9 cellular contexts compared by ENCODE assay signal in the genomic region with DNA sequence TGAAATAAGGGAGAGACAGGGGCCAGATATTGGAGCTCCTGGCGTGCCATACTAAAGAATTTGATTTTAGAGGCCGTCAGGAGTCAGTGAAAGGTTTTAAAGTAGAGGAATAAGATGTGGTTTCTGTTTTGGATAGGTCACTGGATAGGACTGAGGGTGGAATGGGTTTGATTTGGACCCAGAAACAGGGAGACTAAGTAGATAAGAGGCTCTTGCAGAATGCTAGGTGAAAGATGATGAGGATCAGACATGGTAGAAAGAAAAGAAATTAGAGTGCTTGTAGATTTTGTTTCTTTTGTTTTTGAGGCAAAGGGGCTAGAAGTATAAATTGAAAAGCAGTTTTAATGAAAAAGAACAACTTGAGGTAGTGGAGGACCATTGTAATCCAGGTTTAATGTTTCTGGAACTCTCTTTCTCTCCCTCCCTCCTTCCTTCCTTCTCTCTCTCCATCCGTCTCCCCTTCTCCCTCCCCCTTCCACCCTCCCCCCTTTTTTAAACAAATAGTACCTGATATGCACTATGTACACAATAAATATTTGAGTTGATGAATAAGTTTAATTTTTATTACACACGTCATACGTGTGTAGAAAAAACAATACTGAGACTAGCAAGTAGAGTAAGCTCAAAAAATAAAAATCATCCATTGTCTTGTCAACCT. TPM values are rescaled to one million over a fixed set of nuclear protein-coding genes. Genes with fewer than 3 reads are reported as not detected.
DNase-seq lines count a peak whose midpoint lies in the region; ATAC-seq, FAIRE-seq and TF ChIP-seq lines count a peak whose summit lies in the region.
"Had no signal": no experiment of that assay in that cellular context is flagged by ENCODE, and none has a peak within 500 bp of the region (broad histone marks: within the 10 kb centered on the region; RNA-seq: fewer than 3 reads in every experiment).

No MANE protein-coding gene starts in this region.

- FAIRE-seq in HepG2 (lab: Jason Lieb, UNC): no peak

- 7% methylated on average over 5 of the region's 5 CpGs for WGBS in HepG2 (ENCODE audit: low lambda C conversion rate)
- 26 to 28% methylated on average over 5 of the region's 5 CpGs for WGBS in thyroid gland, 2 donors

- no peak for TF ChIP-seq RAD21 in HepG2 (CRISPR knock-in tag; IDR thresholded peaks at IDR 0.05)

- H3K27me3 ChIP-seq in HepG2 (ENCODE audit: control insufficient read depth in 1 of 2, insufficient read depth in 2 of 2, low read length in 2 of 2) (no peaks in the 10 kb centered on the region; a peak in 1 of 5 replicates), thyroid gland (no peaks in the 10 kb centered on the region)

- H3K9me3 ChIP-seq in HepG2 (ENCODE audit: low read length) (no peaks in the 10 kb centered on the region), thyroid gland (no peaks in the 10 kb centered on the region)

- H3K36me3 Mint-ChIP-seq in activated T-cell treated with anti-CD3 and anti-CD28 coated beads, Interleukin-2, amount 50 U/mL, for 24 hours (ENCODE audit: low read depth): peaks cover 74% of the 10 kb centered on the region
- peaks cover 46% of the 10 kb centered on the region for H3K36me3 Mint-ChIP-seq in activated naive CD8-positive, alpha-beta T cell treated with anti-CD3 and anti-CD28 coated beads, Interleukin-2, amount 50 U/mL, for 24 hours (ENCODE audit: low read depth)

- CTCF ChIA-PET in HepG2 (lab: Yijun Ruan, JAX; ENCODE audit: low intra/inter-chr PET ratio, low total read pairs): interaction anchor here (2.2 kb wide), 1 partner anchor 31 kb away, joined by 5 read pairs; no protein-coding TSS in a partner anchor

- peak overlapping the region; percentile 94 for H3K27ac Mint-ChIP-seq in activated T-cell treated with anti-CD3 and anti-CD28 coated beads, Interleukin-2, amount 50 U/mL, for 24 hours
- peak overlapping the region; percentile 88 for H3K27ac Mint-ChIP-seq in activated naive CD8-positive, alpha-beta T cell treated with anti-CD3 and anti-CD28 coated beads, Interleukin-2, amount 50 U/mL, for 24 hours

- peak overlapping the region; percentile 96 for H3K9ac ChIP-seq in HepG2 (ENCODE audit: insufficient read depth, low read depth, low read length)

- H3K79me2 ChIP-seq in HepG2 (ENCODE audit: insufficient read depth, low read length): peaks cover 68% of the 10 kb centered on the region

- intact Hi-C loops in HepG2 (cut with micrococcal nuclease; ENCODE audit: unreplicated experiment): loop anchor here (5.0 kb wide), 1 partner anchor 33 kb away; a partner anchor contains a TSS
- intact Hi-C loops in thyroid gland (cut with DNase I): no loop called here

- TF ChIP-seq EP300 in HepG2 (IDR thresholded peaks at IDR 0.05; ENCODE audit: low read depth in 2 of 2, low read length in 2 of 2): peak in 1 of 2 experiments; percentile 52; a peak in 1 of 4 replicates
- no peak for TF ChIP-seq EP300 in HepG2 (CRISPR knock-in tag; IDR thresholded peaks at IDR 0.05; ENCODE audit: borderline replicate concordance)

- BruUV-seq in HepG2 (replicated peaks; lab: Mats Ljungman, UMichigan): no TSS peak

- H3K27me3 Mint-ChIP-seq in activated T-cell treated with anti-CD3 and anti-CD28 coated beads, Interleukin-2, amount 50 U/mL, for 24 hours: no peaks in the 10 kb centered on the region
- no peaks in the 10 kb centered on the region for H3K27me3 Mint-ChIP-seq in activated naive CD8-positive, alpha-beta T cell treated with anti-CD3 and anti-CD28 coated beads, Interleukin-2, amount 50 U/mL, for 24 hours

- H3K4me3 Mint-ChIP-seq in activated T-cell treated with anti-CD3 and anti-CD28 coated beads, Interleukin-2, amount 50 U/mL, for 24 hours: peak overlapping the region; percentile 89
- peak overlapping the region; percentile 91 for H3K4me3 Mint-ChIP-seq in activated naive CD8-positive, alpha-beta T cell treated with anti-CD3 and anti-CD28 coated beads, Interleukin-2, amount 50 U/mL, for 24 hours

- DNase-seq in activated T-cell treated with anti-CD3 and anti-CD28 coated beads, Interleukin-2, amount 50 U/mL, for 24 hours: no peak
- no peak for DNase-seq in activated T-cell treated with anti-CD3 and anti-CD28 coated beads, Interleukin-2, amount 50 U/mL, for 48 hours
- DNase-seq in activated naive CD8-positive, alpha-beta T cell treated with anti-CD3 and anti-CD28 coated beads, Interleukin-2, amount 50 U/mL, for 24 hours: no peak
- no peak for DNase-seq in HepG2 (ENCODE audit: low spot score)
- no peak for DNase-seq in thyroid gland
- no peak for DNase-seq in DMS 273 (lab: John Stamatoyannopoulos, UW; ENCODE audit: unreplicated experiment)
- DNase-seq in midbrain (lab: John Stamatoyannopoulos, UW): no peak
- DNase-seq in hepatic stellate cell (ENCODE audit: low spot score): no peak
- DNase-seq: DMS79 treated with DMSO at 0.1 percent for 48 hours had no signal

- H3K9me3 Mint-ChIP-seq in activated T-cell treated with anti-CD3 and anti-CD28 coated beads, Interleukin-2, amount 50 U/mL, for 24 hours: no peaks in the 10 kb centered on the region
- no peaks in the 10 kb centered on the region for H3K9me3 Mint-ChIP-seq in activated naive CD8-positive, alpha-beta T cell treated with anti-CD3 and anti-CD28 coated beads, Interleukin-2, amount 50 U/mL, for 24 hours

- H3K4me1 ChIP-seq in HepG2 (ENCODE audit: insufficient read depth, low read length) (peaks cover 66% of the 10 kb centered on the region), thyroid gland (peaks cover 40 to 58% of the 10 kb centered on the region in 2 donors)

- POLR2A ChIA-PET in HepG2 (lab: Yijun Ruan, JAX): interaction anchor here (0.9 to 5.7 kb wide), 9 partner anchors 10 to 35 kb away, joined by 3 to 71 read pairs (median 7); a partner anchor contains a TSS

- H2AFZ ChIP-seq in HepG2 (ENCODE audit: low read length): no peak overlapping the region

- TF ChIP-seq CTCF in HepG2 (CRISPR knock-in tag; IDR thresholded peaks at IDR 0.05) (no peak), thyroid gland (IDR thresholded peaks at IDR 0.05) (no peak)

- in situ Hi-C loops in HepG2 (cut with HindIII; ENCODE audit: extremely low pct_ligation_motif_present, low pct_unique_long_range_greater_than_20kb): no loop called here

- peaks cover 62% of the 10 kb centered on the region for H3K4me1 Mint-ChIP-seq in activated T-cell treated with anti-CD3 and anti-CD28 coated beads, Interleukin-2, amount 50 U/mL, for 24 hours (ENCODE audit: low read depth)
- peaks cover 63% of the 10 kb centered on the region for H3K4me1 Mint-ChIP-seq in activated naive CD8-positive, alpha-beta T cell treated with anti-CD3 and anti-CD28 coated beads, Interleukin-2, amount 50 U/mL, for 24 hours

- ATAC-seq in activated naive CD8-positive, alpha-beta T cell treated with anti-CD3 and anti-CD28 coated beads, Interleukin-2, amount 50 U/mL, for 24 hours: no peak
- no peak for ATAC-seq in HepG2

- H3K36me3 ChIP-seq in HepG2 (replicated peaks in 1 of 2; ENCODE audit: control insufficient read depth in 1 of 2, insufficient read depth in 2 of 2, low read length in 2 of 2) (no peaks in the 10 kb centered on the region; a peak in 2 of 5 replicates), thyroid gland (no peaks in the 10 kb centered on the region)

- peaks cover 48% of the 10 kb centered on the region for H4K20me1 ChIP-seq in HepG2 (ENCODE audit: insufficient read depth, low read length)

- H3K27ac ChIP-seq in HepG2 (ENCODE audit: extremely low read length, insufficient read depth, low read length) (peak overlapping the region; percentile 92), thyroid gland (peak overlapping the region in 2 of 3 donors; percentile 97 to 98)

- H3K4me3 ChIP-seq in HepG2 (replicated peaks in 1 of 3; ENCODE audit: insufficient read depth in 1 of 3, low read depth in 2 of 3, low read length in 3 of 3): peak overlapping the region; percentile 57 to 78 (median 71)
- peak overlapping the region in 2 of 3 donors; percentile 1 to 65 for H3K4me3 ChIP-seq in thyroid gland (replicated peaks in 1 of 3)

- TF ChIP-seq POLR2A in HepG2 (IDR thresholded peaks at IDR 0.05; ENCODE audit: insufficient read depth in 1 of 2, low read depth in 2 of 2, low read length in 2 of 2) (peak in 1 of 2 experiments; percentile 20; a peak in 1 of 4 replicates), thyroid gland (IDR thresholded peaks at IDR 0.05) (no peak)

- peak overlapping the region; percentile 72 for H3K4me2 ChIP-seq in HepG2 (ENCODE audit: low read depth, low read length)

RNA-seq across cellular contexts. Expression of a gene that starts 1.9 kb away (rescaled TPM):
- 299 and 369 TPM in 2 replicates for total RNA-seq in HepG2 (2016; rRNA removed; fragmentation: Illumina TruSeq; extraction: Trizol)
- 264 and 285 TPM in 2 replicates for total RNA-seq in HepG2 (2016; cell fraction: cytosol; rRNA removed; fragmentation: Illumina TruSeq; extraction: Trizol; ENCODE audit: low read depth)
- 309 and 377 TPM in 2 replicates for total RNA-seq in HepG2 (2016; cell fraction: insoluble cytoplasmic fraction; rRNA removed; fragmentation: Illumina TruSeq; extraction: Trizol)
- total RNA-seq in HepG2 (2016; cell fraction: membrane; rRNA removed; fragmentation: Illumina TruSeq; extraction: Trizol): 307 and 313 TPM in 2 replicates
- 175 and 186 TPM in 2 replicates for total RNA-seq in HepG2 (2016; cell fraction: nucleus; rRNA removed; fragmentation: Illumina TruSeq; extraction: Trizol)
- polyA plus RNA-seq in HepG2 (2011; rRNA removed): 179 and 216 TPM in 2 replicates
- polyA plus RNA-seq in HepG2 (2011; cell fraction: cytosol; rRNA removed): 94.3 and 126 TPM in 2 replicates
- polyA plus RNA-seq in HepG2 (2011; cell fraction: nucleus; rRNA removed): 54.4 and 62.6 TPM in 2 replicates
- 148 and 182 TPM in 2 replicates for polyA plus RNA-seq in HepG2 (2012)
- polyA plus RNA-seq in HepG2 (2016; cell fraction: cytosol; fragmentation: Illumina TruSeq; extraction: Trizol; ENCODE audit: low read depth): 325 and 381 TPM in 2 replicates
- polyA plus RNA-seq in HepG2 (2016; cell fraction: insoluble cytoplasmic fraction; fragmentation: Illumina TruSeq; extraction: Trizol; ENCODE audit: low read depth): 331 and 354 TPM in 2 replicates
- 233 and 259 TPM in 2 replicates for polyA plus RNA-seq in HepG2 (2016; cell fraction: membrane; fragmentation: Illumina TruSeq; extraction: Trizol; ENCODE audit: low read depth)
- 182 and 183 TPM in 2 replicates for polyA plus RNA-seq in HepG2 (2016; cell fraction: nucleus; fragmentation: Illumina TruSeq; extraction: Trizol; ENCODE audit: insufficient read depth, low read depth)
- 35.8 and 38.7 TPM in 2 replicates for polyA minus RNA-seq in HepG2 (2011; rRNA and poly(A)+ RNA removed; ENCODE audit: low replicate concordance)
- polyA minus RNA-seq in HepG2 (2011; cell fraction: cytosol; rRNA and poly(A)+ RNA removed): 26.0 and 35.7 TPM in 2 replicates
- polyA minus RNA-seq in HepG2 (2011; cell fraction: nucleus; rRNA and poly(A)+ RNA removed): 279 and 305 TPM in 2 replicates
- 100 to 1,000 TPM; 103 to 114 (median 108) TPM for total RNA-seq in thyroid gland

RNA-seq across cellular contexts. Expression of a gene that starts 32.2 kb away (rescaled TPM):
- total RNA-seq in HepG2 (2016; rRNA removed; fragmentation: Illumina TruSeq; extraction: Trizol) (16.8 and 23.2 TPM in 2 replicates), thyroid gland (100 to 1,000 TPM in 2 of 4 donors, 10 to 100 TPM in 2; 74.6 to 155 (median 109) TPM)
- total RNA-seq in HepG2 (2016; cell fraction: cytosol; rRNA removed; fragmentation: Illumina TruSeq; extraction: Trizol; ENCODE audit: low read depth): 185 and 208 TPM in 2 replicates
- total RNA-seq in HepG2 (2016; cell fraction: insoluble cytoplasmic fraction; rRNA removed; fragmentation: Illumina TruSeq; extraction: Trizol): 13.8 and 24.0 TPM in 2 replicates
- 82.6 and 97.9 TPM in 2 replicates for total RNA-seq in HepG2 (2016; cell fraction: membrane; rRNA removed; fragmentation: Illumina TruSeq; extraction: Trizol)
- total RNA-seq in HepG2 (2016; cell fraction: nucleus; rRNA removed; fragmentation: Illumina TruSeq; extraction: Trizol): 25.9 and 32.4 TPM in 2 replicates
- 5.0 and 6.0 TPM in 2 replicates for polyA plus RNA-seq in HepG2 (2011; rRNA removed)
- polyA plus RNA-seq in HepG2 (2011; cell fraction: cytosol; rRNA removed): 1.1 and 3.2 TPM in 2 replicates
- polyA plus RNA-seq in HepG2 (2011; cell fraction: nucleus; rRNA removed): 11.1 and 12.2 TPM in 2 replicates
- polyA plus RNA-seq in HepG2 (2012): 12.0 and 13.7 TPM in 2 replicates
- 0.16 and 0.49 TPM in 2 replicates for polyA plus RNA-seq in HepG2 (2016; cell fraction: cytosol; fragmentation: Illumina TruSeq; extraction: Trizol; ENCODE audit: low read depth)
- 6.2 and 6.3 TPM in 2 replicates for polyA plus RNA-seq in HepG2 (2016; cell fraction: insoluble cytoplasmic fraction; fragmentation: Illumina TruSeq; extraction: Trizol; ENCODE audit: low read depth)
- polyA plus RNA-seq in HepG2 (2016; cell fraction: membrane; fragmentation: Illumina TruSeq; extraction: Trizol; ENCODE audit: low read depth): 0.37 and 0.38 TPM in 2 replicates
- 22.3 and 24.5 TPM in 2 replicates for polyA plus RNA-seq in HepG2 (2016; cell fraction: nucleus; fragmentation: Illumina TruSeq; extraction: Trizol; ENCODE audit: insufficient read depth, low read depth)
- polyA minus RNA-seq in HepG2 (2011; rRNA and poly(A)+ RNA removed; ENCODE audit: low replicate concordance): 17.9 and 18.3 TPM in 2 replicates
- polyA minus RNA-seq in HepG2 (2011; cell fraction: cytosol; rRNA and poly(A)+ RNA removed): 40.9 and 44.7 TPM in 2 replicates
- 80.1 and 85.7 TPM in 2 replicates for polyA minus RNA-seq in HepG2 (2011; cell fraction: nucleus; rRNA and poly(A)+ RNA removed)
